In the genomic region with DNA sequence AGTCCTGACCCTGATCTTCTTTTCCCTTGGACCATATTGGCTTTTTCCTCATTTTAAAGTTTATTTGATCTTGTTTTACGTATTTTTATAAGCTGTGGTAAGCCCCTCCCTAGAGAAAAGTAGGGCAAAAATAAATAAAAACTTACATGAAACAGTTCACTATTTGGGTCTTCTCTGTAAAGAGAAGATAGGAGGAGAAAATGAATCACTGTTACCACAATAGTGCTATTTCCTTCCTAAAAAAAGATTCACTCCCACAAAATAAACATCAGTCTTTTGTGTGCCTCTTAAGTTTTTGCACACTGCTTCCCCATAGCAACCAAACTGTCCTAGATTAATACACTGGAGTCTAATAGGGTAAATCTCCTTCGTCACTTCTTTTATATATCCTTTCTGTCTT, we compare ENCODE assay signal across 8 cellular contexts. TPM values are rescaled to one million over a fixed set of nuclear protein-coding genes. Genes with fewer than 3 reads are reported as not detected.
DNase-seq lines count a peak whose midpoint lies in the region; ATAC-seq and TF ChIP-seq lines count a peak whose summit lies in the region.

No MANE protein-coding gene starts in this region.

- H3K4me1 ChIP-seq in left ventricle myocardium inferior = peaks cover 32% of the 10 kb centered on the region
- H3K4me1 ChIP-seq in body of pancreas = peaks cover 15% of the 10 kb centered on the region
- peaks cover 9% of the 10 kb centered on the region in 2 donors for H3K4me1 ChIP-seq in lung (ENCODE audit: control insufficient read depth in 2 of 2, insufficient read depth in 2 of 2, low read length in 2 of 2)
- H3K4me1 ChIP-seq in aorta (ENCODE audit: control insufficient read depth in 1 of 2, insufficient read depth in 2 of 2, low read length in 2 of 2) = peaks cover 0 to 4% of the 10 kb centered on the region in 2 donors

- no peaks in the 10 kb centered on the region for H3K9me3 ChIP-seq in left ventricle myocardium inferior (replicated peaks)
- no peaks in the 10 kb centered on the region for H3K9me3 ChIP-seq in body of pancreas
- no peaks in the 10 kb centered on the region for H3K9me3 ChIP-seq in lung (ENCODE audit: control insufficient read depth in 2 of 2, insufficient read depth in 1 of 2, low read length in 1 of 2)
- H3K9me3 ChIP-seq in aorta (ENCODE audit: control insufficient read depth, low read length) = no peaks in the 10 kb centered on the region

- WGBS in body of pancreas, 2 donors = 66 to 71% methylated on average over 2 of the region's 2 CpGs
- WGBS in lung, 2 donors = 34 to 42% methylated on average over 2 of the region's 2 CpGs
- WGBS in aorta, 2 donors = 9 to 23% methylated on average over 2 of the region's 2 CpGs

- H3K27ac ChIP-seq in left ventricle myocardium inferior (replicated peaks) (peak overlapping the region; percentile 89), body of pancreas (peak overlapping the region in 3 of 4 donors; percentile 48 to 80 (median 55)), lung (ENCODE audit: low read depth in 1 of 2, low read length in 1 of 2) (peak overlapping the region in 1 of 2 donors; percentile 87), aorta (ENCODE audit: low read depth in 1 of 2, low read length in 2 of 2) (no peak overlapping the region)

- H3K36me3 ChIP-seq in left ventricle myocardium inferior = no peaks in the 10 kb centered on the region
- no peaks in the 10 kb centered on the region for H3K36me3 ChIP-seq in body of pancreas (replicated peaks in 1 of 2; ENCODE audit: insufficient read depth in 1 of 2, low read depth in 2 of 2)
- H3K36me3 ChIP-seq in lung (ENCODE audit: control insufficient read depth in 2 of 2, insufficient read depth in 2 of 2, low read length in 2 of 2) = peaks cover 0 to 9% of the 10 kb centered on the region in 2 donors
- H3K36me3 ChIP-seq in aorta (ENCODE audit: control insufficient read depth in 1 of 2, insufficient read depth in 2 of 2, low read length in 1 of 2) = no peaks in the 10 kb centered on the region

- no peak overlapping the region for H3K4me3 ChIP-seq in left ventricle myocardium inferior
- H3K4me3 ChIP-seq in body of pancreas = no peak overlapping the region
- no peak overlapping the region for H3K4me3 ChIP-seq in lung
- H3K4me3 ChIP-seq in aorta (ENCODE audit: low read length in 2 of 2) = no peak overlapping the region

- intact Hi-C loops in left ventricle myocardium inferior (cut with micrococcal nuclease) (no loop called here), left ventricle myocardium superior (cut with micrococcal nuclease) (no loop called here), body of pancreas (cut with DNase I) (no loop called here), aorta (cut with DNase I) (no loop called here)

- DNase-seq in left ventricle myocardium inferior (no peak), left ventricle myocardium superior (no peak), body of pancreas (no peak), lung (ENCODE audit: low spot score) (no peak), aorta (no peak), cortex of kidney (lab: John Stamatoyannopoulos, UW) (no peak), HUDEP-2 (lab: John Stamatoyannopoulos, UW; ENCODE audit: unreplicated experiment in 76 of 76) (no peak)

- no peak for ATAC-seq in left ventricle myocardium superior
- ATAC-seq in body of pancreas = no peak
- ATAC-seq in lung (ENCODE audit: insufficient read depth, low FRiP score) = peak; percentile 29
- ATAC-seq in aorta (ENCODE audit: low FRiP score) = peak; percentile 49
- ATAC-seq in GM21825 (IDR thresholded peaks at IDR 0.05; ENCODE audit: unreplicated experiment) = no peak

- no peaks in the 10 kb centered on the region for H3K27me3 ChIP-seq in left ventricle myocardium inferior (ENCODE audit: low read depth)
- H3K27me3 ChIP-seq in body of pancreas = no peaks in the 10 kb centered on the region
- no peaks in the 10 kb centered on the region for H3K27me3 ChIP-seq in lung (ENCODE audit: control insufficient read depth, insufficient read depth)
- no peaks in the 10 kb centered on the region for H3K27me3 ChIP-seq in aorta (ENCODE audit: control insufficient read depth in 1 of 2, insufficient read depth in 2 of 2, low read length in 1 of 2)

- TF ChIP-seq CTCF in left ventricle myocardium inferior (IDR thresholded peaks at IDR 0.05; ENCODE audit: borderline replicate concordance) (no peak), body of pancreas (IDR thresholded peaks at IDR 0.05) (no peak), lung (IDR thresholded peaks at IDR 0.05; ENCODE audit: control extremely low read depth, extremely low read depth) (no peak)

- TF ChIP-seq POLR2A in body of pancreas (IDR thresholded peaks at IDR 0.05) = no peak

RNA-seq across cellular contexts. Expression of a gene that starts 1.4 kb away (rescaled TPM):
- 403 TPM for total RNA-seq in left ventricle myocardium inferior
- 302 TPM for total RNA-seq in left ventricle myocardium superior
- 10 to 100 TPM; 25.4 to 41.2 TPM for total RNA-seq in body of pancreas
- total RNA-seq in lung = 100 to 1,000 TPM in 1 of 2 donors, 10 to 100 TPM in 1; 68.4 to 117 TPM
- polyA plus RNA-seq in lung = 10 to 100 TPM; 13.6 to 19.6 TPM
- total RNA-seq in aorta = 100 to 1,000 TPM; 319 to 374 TPM
- polyA plus RNA-seq in aorta = 100 to 1,000 TPM in 1 of 2 donors, 10 to 100 TPM in 1; 68.4 to 104 TPM

Comparison
In these comparisons a context has a peak if more than half of its experiments do, and no peak if none do; other contexts are left out.
1. H3K27ac ChIP-seq: peak in left ventricle myocardium inferior (single experiment) and body of pancreas (3 of 4); none in aorta (0 of 2).
2. ATAC-seq: peak in lung (single experiment) and aorta (single experiment); none in left ventricle myocardium superior (single experiment), body of pancreas (single experiment) and GM21825 (single experiment).